1 cellular context compared by ENCODE assay signal in the genomic region with DNA sequence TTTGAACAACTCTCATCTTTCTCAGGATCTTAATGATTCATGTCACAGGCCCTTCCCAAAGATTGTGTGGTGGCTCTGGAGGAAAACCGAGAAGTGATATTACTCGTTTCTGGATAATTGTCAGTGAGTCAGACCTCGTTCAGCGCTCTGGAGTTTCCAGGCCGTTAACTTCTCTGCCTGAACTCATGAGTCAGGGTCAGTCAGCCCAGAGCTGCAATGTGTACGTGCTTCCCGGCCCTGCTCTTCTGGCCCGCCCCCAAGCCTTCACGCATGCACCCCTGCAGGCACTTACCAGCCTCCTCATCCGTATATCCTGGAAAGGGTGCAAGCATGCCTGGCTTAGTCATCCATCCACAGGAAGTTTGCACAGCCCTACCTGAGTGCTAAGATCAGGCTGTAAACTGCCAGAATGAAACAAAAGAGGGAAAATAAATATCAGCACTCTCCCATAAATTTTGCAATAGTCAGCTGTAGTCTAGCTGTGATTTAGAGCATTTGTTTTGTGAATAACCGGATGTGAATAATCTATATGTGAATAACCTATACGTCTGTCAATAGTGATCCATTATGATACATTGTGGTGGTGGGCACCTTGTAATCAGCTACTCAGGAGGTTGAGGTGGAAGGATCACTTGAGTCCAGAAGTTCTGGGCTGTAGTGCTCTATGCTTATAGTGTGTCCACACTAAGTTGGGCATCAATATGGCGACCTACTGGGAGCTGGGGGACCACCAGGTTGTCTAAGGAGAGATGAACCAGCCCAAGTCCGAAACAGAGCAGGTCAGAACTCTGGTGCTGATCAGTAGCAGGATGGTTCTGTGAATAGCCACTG.
A peak's percentile ranks its signal among the peaks of the same experiment; 100 is the strongest.
TF ChIP-seq lines count a peak whose summit lies in the region.

No MANE protein-coding gene starts in this region.

TF ChIP-seq in HepG2, 621 proteins besides CTCF, POLR2A, EP300 and RAD21 (continued from another document and continues in another):
- TF ChIP-seq, protein P1, sequence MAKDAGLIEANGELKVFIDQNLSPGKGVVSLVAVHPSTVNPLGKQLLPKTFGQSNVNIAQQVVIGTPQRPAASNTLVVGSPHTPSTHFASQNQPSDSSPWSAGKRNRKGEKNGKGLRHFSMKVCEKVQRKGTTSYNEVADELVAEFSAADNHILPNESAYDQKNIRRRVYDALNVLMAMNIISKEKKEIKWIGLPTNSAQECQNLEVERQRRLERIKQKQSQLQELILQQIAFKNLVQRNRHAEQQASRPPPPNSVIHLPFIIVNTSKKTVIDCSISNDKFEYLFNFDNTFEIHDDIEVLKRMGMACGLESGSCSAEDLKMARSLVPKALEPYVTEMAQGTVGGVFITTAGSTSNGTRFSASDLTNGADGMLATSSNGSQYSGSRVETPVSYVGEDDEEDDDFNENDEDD (CRISPR knock-in tag; IDR thresholded peaks at IDR 0.05; ENCODE audit: borderline replicate concordance) = 0 out of 2 replicates have a peak, but pooled peaks have one; percentile 15
- TF ChIP-seq, protein P2, sequence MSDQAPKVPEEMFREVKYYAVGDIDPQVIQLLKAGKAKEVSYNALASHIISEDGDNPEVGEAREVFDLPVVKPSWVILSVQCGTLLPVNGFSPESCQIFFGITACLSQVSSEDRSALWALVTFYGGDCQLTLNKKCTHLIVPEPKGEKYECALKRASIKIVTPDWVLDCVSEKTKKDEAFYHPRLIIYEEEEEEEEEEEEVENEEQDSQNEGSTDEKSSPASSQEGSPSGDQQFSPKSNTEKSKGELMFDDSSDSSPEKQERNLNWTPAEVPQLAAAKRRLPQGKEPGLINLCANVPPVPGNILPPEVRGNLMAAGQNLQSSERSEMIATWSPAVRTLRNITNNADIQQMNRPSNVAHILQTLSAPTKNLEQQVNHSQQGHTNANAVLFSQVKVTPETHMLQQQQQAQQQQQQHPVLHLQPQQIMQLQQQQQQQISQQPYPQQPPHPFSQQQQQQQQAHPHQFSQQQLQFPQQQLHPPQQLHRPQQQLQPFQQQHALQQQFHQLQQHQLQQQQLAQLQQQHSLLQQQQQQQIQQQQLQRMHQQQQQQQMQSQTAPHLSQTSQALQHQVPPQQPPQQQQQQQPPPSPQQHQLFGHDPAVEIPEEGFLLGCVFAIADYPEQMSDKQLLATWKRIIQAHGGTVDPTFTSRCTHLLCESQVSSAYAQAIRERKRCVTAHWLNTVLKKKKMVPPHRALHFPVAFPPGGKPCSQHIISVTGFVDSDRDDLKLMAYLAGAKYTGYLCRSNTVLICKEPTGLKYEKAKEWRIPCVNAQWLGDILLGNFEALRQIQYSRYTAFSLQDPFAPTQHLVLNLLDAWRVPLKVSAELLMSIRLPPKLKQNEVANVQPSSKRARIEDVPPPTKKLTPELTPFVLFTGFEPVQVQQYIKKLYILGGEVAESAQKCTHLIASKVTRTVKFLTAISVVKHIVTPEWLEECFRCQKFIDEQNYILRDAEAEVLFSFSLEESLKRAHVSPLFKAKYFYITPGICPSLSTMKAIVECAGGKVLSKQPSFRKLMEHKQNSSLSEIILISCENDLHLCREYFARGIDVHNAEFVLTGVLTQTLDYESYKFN (CRISPR knock-in tag; conservative IDR thresholded peaks at IDR 0.05) = peak; percentile 96
- TF ChIP-seq ZNF652 (CRISPR knock-in tag; IDR thresholded peaks at IDR 0.05; ENCODE audit: borderline replicate concordance, low read depth) (peak; percentile 72; the same call in 1 of the 2 replicates), GPN1 (CRISPR knock-in tag; IDR thresholded peaks at IDR 0.05; ENCODE audit: borderline replicate concordance) (no peak), ZNF274 (CRISPR knock-in tag; IDR thresholded peaks at IDR 0.05) (peak; percentile 76), ZNF235 (CRISPR knock-in tag; IDR thresholded peaks at IDR 0.05; ENCODE audit: borderline replicate concordance) (no peak), ZFP82 (CRISPR knock-in tag; IDR thresholded peaks at IDR 0.05; ENCODE audit: borderline replicate concordance) (no peak), HMG20B (CRISPR knock-in tag; conservative IDR thresholded peaks at IDR 0.05) (0 out of 2 replicates have a peak, but pooled peaks have one; percentile 27), GATAD1 (CRISPR knock-in tag; IDR thresholded peaks at IDR 0.05) (peak; percentile 69; the same call in 1 of the 2 replicates), MAFK (conservative IDR thresholded peaks at IDR 0.05 in 1 of 2, IDR thresholded peaks at IDR 0.05 in 1 of 2; ENCODE audit: low read length in 2 of 2) (peak; percentile 46 to 65), REPIN1 (CRISPR knock-in tag; IDR thresholded peaks at IDR 0.05; ENCODE audit: borderline replicate concordance, low read depth) (no peak), U2AF2 (IDR thresholded peaks at IDR 0.05; ENCODE audit: low read depth, low read length) (no peak), KDM1A (CRISPR knock-in tag; IDR thresholded peaks at IDR 0.05) (0 out of 2 replicates have a peak, but pooled peaks have one; percentile 21), KAT8 (CRISPR knock-in tag; IDR thresholded peaks at IDR 0.05) (peak; percentile 71), ZFX (CRISPR knock-in tag; IDR thresholded peaks at IDR 0.05; ENCODE audit: low read depth) (peak; percentile 80), GLI4 (CRISPR knock-in tag; IDR thresholded peaks at IDR 0.05; ENCODE audit: borderline replicate concordance) (0 out of 2 replicates have a peak, but pooled peaks have one; percentile 23), PHF8 (CRISPR knock-in tag; IDR thresholded peaks at IDR 0.05) (no peak), ZC3H13 (CRISPR knock-in tag; IDR thresholded peaks at IDR 0.05) (0 out of 2 replicates have a peak, but pooled peaks have one; percentile 44), ZNF644 (CRISPR knock-in tag; IDR thresholded peaks at IDR 0.05; ENCODE audit: low read depth) (0 out of 2 replicates have a peak, but pooled peaks have one; percentile 35), ZNF136 (CRISPR knock-in tag; IDR thresholded peaks at IDR 0.05; ENCODE audit: low read depth) (peak; percentile 79; the same call in 1 of the 2 replicates), ARNT (IDR thresholded peaks at IDR 0.05) (peak; percentile 83; the same call in 1 of the 2 replicates)
- TF ChIP-seq, protein P3, sequence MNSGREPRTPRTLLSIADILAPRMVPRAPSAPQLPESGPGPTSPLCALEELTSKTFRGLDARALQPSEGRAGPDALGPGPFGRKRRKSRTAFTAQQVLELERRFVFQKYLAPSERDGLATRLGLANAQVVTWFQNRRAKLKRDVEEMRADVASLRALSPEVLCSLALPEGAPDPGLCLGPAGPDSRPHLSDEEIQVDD (CRISPR knock-in tag; IDR thresholded peaks at IDR 0.05; ENCODE audit: borderline replicate concordance) = no peak
- TF ChIP-seq, protein P4, sequence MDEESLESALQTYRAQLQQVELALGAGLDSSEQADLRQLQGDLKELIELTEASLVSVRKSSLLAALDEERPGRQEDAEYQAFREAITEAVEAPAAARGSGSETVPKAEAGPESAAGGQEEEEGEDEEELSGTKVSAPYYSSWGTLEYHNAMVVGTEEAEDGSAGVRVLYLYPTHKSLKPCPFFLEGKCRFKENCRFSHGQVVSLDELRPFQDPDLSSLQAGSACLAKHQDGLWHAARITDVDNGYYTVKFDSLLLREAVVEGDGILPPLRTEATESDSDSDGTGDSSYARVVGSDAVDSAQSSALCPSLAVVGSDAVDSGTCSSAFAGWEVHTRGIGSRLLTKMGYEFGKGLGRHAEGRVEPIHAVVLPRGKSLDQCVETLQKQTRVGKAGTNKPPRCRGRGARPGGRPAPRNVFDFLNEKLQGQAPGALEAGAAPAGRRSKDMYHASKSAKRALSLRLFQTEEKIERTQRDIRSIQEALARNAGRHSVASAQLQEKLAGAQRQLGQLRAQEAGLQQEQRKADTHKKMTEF (CRISPR knock-in tag; IDR thresholded peaks at IDR 0.05) = peak; percentile 84
- TF ChIP-seq, protein P5, sequence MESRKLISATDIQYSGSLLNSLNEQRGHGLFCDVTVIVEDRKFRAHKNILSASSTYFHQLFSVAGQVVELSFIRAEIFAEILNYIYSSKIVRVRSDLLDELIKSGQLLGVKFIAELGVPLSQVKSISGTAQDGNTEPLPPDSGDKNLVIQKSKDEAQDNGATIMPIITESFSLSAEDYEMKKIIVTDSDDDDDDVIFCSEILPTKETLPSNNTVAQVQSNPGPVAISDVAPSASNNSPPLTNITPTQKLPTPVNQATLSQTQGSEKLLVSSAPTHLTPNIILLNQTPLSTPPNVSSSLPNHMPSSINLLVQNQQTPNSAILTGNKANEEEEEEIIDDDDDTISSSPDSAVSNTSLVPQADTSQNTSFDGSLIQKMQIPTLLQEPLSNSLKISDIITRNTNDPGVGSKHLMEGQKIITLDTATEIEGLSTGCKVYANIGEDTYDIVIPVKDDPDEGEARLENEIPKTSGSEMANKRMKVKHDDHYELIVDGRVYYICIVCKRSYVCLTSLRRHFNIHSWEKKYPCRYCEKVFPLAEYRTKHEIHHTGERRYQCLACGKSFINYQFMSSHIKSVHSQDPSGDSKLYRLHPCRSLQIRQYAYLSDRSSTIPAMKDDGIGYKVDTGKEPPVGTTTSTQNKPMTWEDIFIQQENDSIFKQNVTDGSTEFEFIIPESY (CRISPR knock-in tag; IDR thresholded peaks at IDR 0.05) = peak; percentile 29; the same call in 1 of the 2 replicates
- TF ChIP-seq, protein P6, sequence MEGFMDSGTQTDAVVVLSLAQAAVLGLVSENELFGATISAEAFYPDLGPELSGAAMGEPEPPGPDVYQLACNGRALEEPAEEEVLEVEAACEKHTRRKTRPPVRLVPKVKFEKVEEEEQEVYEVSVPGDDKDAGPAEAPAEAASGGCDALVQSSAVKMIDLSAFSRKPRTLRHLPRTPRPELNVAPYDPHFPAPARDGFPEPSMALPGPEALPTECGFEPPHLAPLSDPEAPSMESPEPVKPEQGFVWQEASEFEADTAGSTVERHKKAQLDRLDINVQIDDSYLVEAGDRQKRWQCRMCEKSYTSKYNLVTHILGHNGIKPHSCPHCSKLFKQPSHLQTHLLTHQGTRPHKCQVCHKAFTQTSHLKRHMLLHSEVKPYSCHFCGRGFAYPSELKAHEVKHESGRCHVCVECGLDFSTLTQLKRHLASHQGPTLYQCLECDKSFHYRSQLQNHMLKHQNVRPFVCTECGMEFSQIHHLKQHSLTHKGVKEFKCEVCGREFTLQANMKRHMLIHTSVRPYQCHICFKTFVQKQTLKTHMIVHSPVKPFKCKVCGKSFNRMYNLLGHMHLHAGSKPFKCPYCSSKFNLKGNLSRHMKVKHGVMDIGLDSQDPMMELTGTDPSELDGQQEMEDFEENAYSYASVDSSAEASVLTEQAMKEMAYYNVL (CRISPR knock-in tag; IDR thresholded peaks at IDR 0.05; ENCODE audit: borderline replicate concordance) = peak; percentile 82
- TF ChIP-seq, protein P7, sequence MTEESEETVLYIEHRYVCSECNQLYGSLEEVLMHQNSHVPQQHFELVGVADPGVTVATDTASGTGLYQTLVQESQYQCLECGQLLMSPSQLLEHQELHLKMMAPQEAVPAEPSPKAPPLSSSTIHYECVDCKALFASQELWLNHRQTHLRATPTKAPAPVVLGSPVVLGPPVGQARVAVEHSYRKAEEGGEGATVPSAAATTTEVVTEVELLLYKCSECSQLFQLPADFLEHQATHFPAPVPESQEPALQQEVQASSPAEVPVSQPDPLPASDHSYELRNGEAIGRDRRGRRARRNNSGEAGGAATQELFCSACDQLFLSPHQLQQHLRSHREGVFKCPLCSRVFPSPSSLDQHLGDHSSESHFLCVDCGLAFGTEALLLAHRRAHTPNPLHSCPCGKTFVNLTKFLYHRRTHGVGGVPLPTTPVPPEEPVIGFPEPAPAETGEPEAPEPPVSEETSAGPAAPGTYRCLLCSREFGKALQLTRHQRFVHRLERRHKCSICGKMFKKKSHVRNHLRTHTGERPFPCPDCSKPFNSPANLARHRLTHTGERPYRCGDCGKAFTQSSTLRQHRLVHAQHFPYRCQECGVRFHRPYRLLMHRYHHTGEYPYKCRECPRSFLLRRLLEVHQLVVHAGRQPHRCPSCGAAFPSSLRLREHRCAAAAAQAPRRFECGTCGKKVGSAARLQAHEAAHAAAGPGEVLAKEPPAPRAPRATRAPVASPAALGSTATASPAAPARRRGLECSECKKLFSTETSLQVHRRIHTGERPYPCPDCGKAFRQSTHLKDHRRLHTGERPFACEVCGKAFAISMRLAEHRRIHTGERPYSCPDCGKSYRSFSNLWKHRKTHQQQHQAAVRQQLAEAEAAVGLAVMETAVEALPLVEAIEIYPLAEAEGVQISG (CRISPR knock-in tag; IDR thresholded peaks at IDR 0.05) = peak; percentile 58; the same call in 1 of the 2 replicates
- TF ChIP-seq, protein P8, sequence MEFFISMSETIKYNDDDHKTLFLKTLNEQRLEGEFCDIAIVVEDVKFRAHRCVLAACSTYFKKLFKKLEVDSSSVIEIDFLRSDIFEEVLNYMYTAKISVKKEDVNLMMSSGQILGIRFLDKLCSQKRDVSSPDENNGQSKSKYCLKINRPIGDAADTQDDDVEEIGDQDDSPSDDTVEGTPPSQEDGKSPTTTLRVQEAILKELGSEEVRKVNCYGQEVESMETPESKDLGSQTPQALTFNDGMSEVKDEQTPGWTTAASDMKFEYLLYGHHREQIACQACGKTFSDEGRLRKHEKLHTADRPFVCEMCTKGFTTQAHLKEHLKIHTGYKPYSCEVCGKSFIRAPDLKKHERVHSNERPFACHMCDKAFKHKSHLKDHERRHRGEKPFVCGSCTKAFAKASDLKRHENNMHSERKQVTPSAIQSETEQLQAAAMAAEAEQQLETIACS (CRISPR knock-in tag; IDR thresholded peaks at IDR 0.05) = no peak
- TF ChIP-seq, protein P9, sequence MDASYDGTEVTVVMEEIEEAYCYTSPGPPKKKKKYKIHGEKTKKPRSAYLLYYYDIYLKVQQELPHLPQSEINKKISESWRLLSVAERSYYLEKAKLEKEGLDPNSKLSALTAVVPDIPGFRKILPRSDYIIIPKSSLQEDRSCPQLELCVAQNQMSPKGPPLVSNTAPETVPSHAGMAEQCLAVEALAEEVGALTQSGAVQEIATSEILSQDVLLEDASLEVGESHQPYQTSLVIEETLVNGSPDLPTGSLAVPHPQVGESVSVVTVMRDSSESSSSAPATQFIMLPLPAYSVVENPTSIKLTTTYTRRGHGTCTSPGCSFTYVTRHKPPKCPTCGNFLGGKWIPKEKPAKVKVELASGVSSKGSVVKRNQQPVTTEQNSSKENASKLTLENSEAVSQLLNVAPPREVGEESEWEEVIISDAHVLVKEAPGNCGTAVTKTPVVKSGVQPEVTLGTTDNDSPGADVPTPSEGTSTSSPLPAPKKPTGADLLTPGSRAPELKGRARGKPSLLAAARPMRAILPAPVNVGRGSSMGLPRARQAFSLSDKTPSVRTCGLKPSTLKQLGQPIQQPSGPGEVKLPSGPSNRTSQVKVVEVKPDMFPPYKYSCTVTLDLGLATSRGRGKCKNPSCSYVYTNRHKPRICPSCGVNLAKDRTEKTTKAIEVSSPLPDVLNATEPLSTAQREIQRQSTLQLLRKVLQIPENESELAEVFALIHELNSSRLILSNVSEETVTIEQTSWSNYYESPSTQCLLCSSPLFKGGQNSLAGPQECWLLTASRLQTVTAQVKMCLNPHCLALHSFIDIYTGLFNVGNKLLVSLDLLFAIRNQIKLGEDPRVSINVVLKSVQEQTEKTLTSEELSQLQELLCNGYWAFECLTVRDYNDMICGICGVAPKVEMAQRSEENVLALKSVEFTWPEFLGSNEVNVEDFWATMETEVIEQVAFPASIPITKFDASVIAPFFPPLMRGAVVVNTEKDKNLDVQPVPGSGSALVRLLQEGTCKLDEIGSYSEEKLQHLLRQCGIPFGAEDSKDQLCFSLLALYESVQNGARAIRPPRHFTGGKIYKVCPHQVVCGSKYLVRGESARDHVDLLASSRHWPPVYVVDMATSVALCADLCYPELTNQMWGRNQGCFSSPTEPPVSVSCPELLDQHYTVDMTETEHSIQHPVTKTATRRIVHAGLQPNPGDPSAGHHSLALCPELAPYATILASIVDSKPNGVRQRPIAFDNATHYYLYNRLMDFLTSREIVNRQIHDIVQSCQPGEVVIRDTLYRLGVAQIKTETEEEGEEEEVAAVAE (CRISPR knock-in tag; IDR thresholded peaks at IDR 0.05; ENCODE audit: borderline replicate concordance) = peak; percentile 45; the same call in 1 of the 2 replicates
